12 cellular contexts compared by ENCODE assay signal in genomic region chr6:159700970-159701369, GRCh38. TPM values are rescaled to one million over a fixed set of nuclear protein-coding genes. Genes with fewer than 3 reads are reported as not detected.
DNase-seq lines count a peak whose midpoint lies in the region; ATAC-seq, FAIRE-seq and TF ChIP-seq lines count a peak whose summit lies in the region.
"Had no signal": no experiment of that assay in that cellular context is flagged by ENCODE, and none has a peak within 500 bp of the region (broad histone marks: within the 10 kb centered on the region; RNA-seq: fewer than 3 reads in every experiment).

No MANE protein-coding gene starts in this region.

- 31% methylated on average over 1 of the region's 1 CpG for WGBS in suprapubic skin

- dilution Hi-C loops in keratinocyte (cut with MboI; ENCODE audit: extremely low pct_ligation_motif_present, low sequenced_read_pairs), result no loop called here

- no peak for TF ChIP-seq EP300 in suprapubic skin (IDR thresholded peaks at IDR 0.05)

- no peaks in the 10 kb centered on the region for H3K9me3 Mint-ChIP-seq in activated T-helper 17 cell treated with anti-CD3 and anti-CD28 coated beads, Interleukin-2, amount 50 U/mL, for 72 hours
- no peaks in the 10 kb centered on the region for H3K9me3 Mint-ChIP-seq in T-cell
- H3K9me3 Mint-ChIP-seq: IgD-negative memory B cell had no signal

- H3K27ac Mint-ChIP-seq in activated T-helper 17 cell treated with anti-CD3 and anti-CD28 coated beads, Interleukin-2, amount 50 U/mL, for 72 hours, result peak overlapping the region; percentile 65
- no peak overlapping the region for H3K27ac Mint-ChIP-seq in T-cell
- H3K27ac Mint-ChIP-seq: neural progenitor cell had no signal

- H2AFZ ChIP-seq in keratinocyte (ENCODE audit: control insufficient read depth, low read length), result no peak overlapping the region
- H2AFZ ChIP-seq: neural progenitor cell had no signal

- no peak overlapping the region for H3K9ac ChIP-seq in keratinocyte (ENCODE audit: control insufficient read depth, extremely low read depth, insufficient read depth, low read length)
- H3K9ac ChIP-seq: neural progenitor cell had no signal

- no peaks in the 10 kb centered on the region for H3K36me3 Mint-ChIP-seq in activated T-helper 17 cell treated with anti-CD3 and anti-CD28 coated beads, Interleukin-2, amount 50 U/mL, for 72 hours (ENCODE audit: low read depth)
- no peaks in the 10 kb centered on the region for H3K36me3 Mint-ChIP-seq in T-cell
- H3K36me3 Mint-ChIP-seq: IgD-negative memory B cell had no signal

- FAIRE-seq in keratinocyte (lab: Jason Lieb, UNC), result no peak

- no peak for TF ChIP-seq POLR2A in suprapubic skin (IDR thresholded peaks at IDR 0.05)

- CTCF ChIA-PET in T-cell (lab: Charles Lee), result interaction anchor here in 1 of 2 donors (0.7 kb wide), 1 partner anchor 366 kb away, joined by 4 read pairs; no protein-coding TSS in a partner anchor

- no peak overlapping the region for H3K4me3 ChIP-seq in keratinocyte (ENCODE audit: control insufficient read depth in 2 of 3, extremely low read depth in 1 of 3, insufficient read depth in 2 of 3, low read depth in 1 of 3, low read length in 3 of 3)
- no peak overlapping the region for H3K4me3 ChIP-seq in suprapubic skin
- H3K4me3 ChIP-seq: neural progenitor cell had no signal

- H3K4me2 ChIP-seq in keratinocyte (ENCODE audit: control insufficient read depth, extremely low read depth, insufficient read depth, low read depth, low read length), result no peak overlapping the region
- H3K4me2 ChIP-seq: neural progenitor cell had no signal

- H3K4me1 Mint-ChIP-seq in activated T-helper 17 cell treated with anti-CD3 and anti-CD28 coated beads, Interleukin-2, amount 50 U/mL, for 72 hours, result peaks cover 5% of the 10 kb centered on the region
- H3K4me1 Mint-ChIP-seq in T-cell, result peaks cover 0 to 6% (median 2%) of the 10 kb centered on the region in 3 donors
- H3K4me1 Mint-ChIP-seq: neural progenitor cell had no signal

- H3K79me2 ChIP-seq in keratinocyte (ENCODE audit: control insufficient read depth, insufficient read depth, low read length), result no peaks in the 10 kb centered on the region

- H3K4me1 ChIP-seq in keratinocyte (ENCODE audit: control insufficient read depth, extremely low read depth, insufficient read depth, low read length) (peaks cover 13% of the 10 kb centered on the region), suprapubic skin (peaks cover 17% of the 10 kb centered on the region)
- H3K4me1 ChIP-seq: neural progenitor cell had no signal

- H3K9me1 ChIP-seq in keratinocyte (ENCODE audit: control insufficient read depth, extremely low read depth, insufficient read depth, low read length), result no peaks in the 10 kb centered on the region

- no peaks in the 10 kb centered on the region for H4K20me1 ChIP-seq in keratinocyte (ENCODE audit: control insufficient read depth, extremely low read depth, insufficient read depth, low read length)

- H3K4me3 Mint-ChIP-seq in activated T-helper 17 cell treated with anti-CD3 and anti-CD28 coated beads, Interleukin-2, amount 50 U/mL, for 72 hours, result no peak overlapping the region
- no peak overlapping the region for H3K4me3 Mint-ChIP-seq in T-cell
- H3K4me3 Mint-ChIP-seq: neural progenitor cell had no signal

- ATAC-seq in activated T-helper 17 cell treated with anti-CD3 and anti-CD28 coated beads, Interleukin-2, amount 50 U/mL, for 72 hours (replicated peaks), result no peak
- ATAC-seq in T-cell (replicated peaks in 1 of 4), result no peak
- ATAC-seq in HG02970 (IDR thresholded peaks at IDR 0.05; ENCODE audit: low FRiP score, unreplicated experiment), result no peak
- ATAC-seq in GM18868 (IDR thresholded peaks at IDR 0.05; ENCODE audit: unreplicated experiment), result no peak

- no peak for TF ChIP-seq CTCF in keratinocyte (optimal IDR thresholded peaks at IDR 0.05 in 1 of 3, IDR thresholded peaks at IDR 0.05 in 1 of 3, conservative IDR thresholded peaks at IDR 0.05 in 1 of 3; ENCODE audit: extremely low read depth in 1 of 3, insufficient read depth in 2 of 3, low read length in 3 of 3)
- no peak for TF ChIP-seq CTCF in suprapubic skin (IDR thresholded peaks at IDR 0.05)

- no peaks in the 10 kb centered on the region for H3K9me3 ChIP-seq in keratinocyte (ENCODE audit: control insufficient read depth, low read depth, low read length)
- no peaks in the 10 kb centered on the region for H3K9me3 ChIP-seq in suprapubic skin

- H3K36me3 ChIP-seq in keratinocyte (ENCODE audit: control insufficient read depth in 2 of 2, extremely low read depth in 1 of 2, insufficient read depth in 2 of 2, low read length in 2 of 2) (no peaks in the 10 kb centered on the region), suprapubic skin (no peaks in the 10 kb centered on the region)
- H3K36me3 ChIP-seq: neural progenitor cell had no signal

- DNase-seq in DMS 273 (lab: John Stamatoyannopoulos, UW; ENCODE audit: unreplicated experiment) (peak; percentile 67), DMS 273 treated with DMSO at 0.1 percent for 48 hours (lab: John Stamatoyannopoulos, UW) (no peak), keratinocyte (ENCODE audit: low read depth, low spot score) (no peak), suprapubic skin (ENCODE audit: low spot score in 2 of 2) (no peak), T-cell (no peak)
- DNase-seq: activated T-cell treated with anti-CD3 and anti-CD28 coated beads, Interleukin-2, amount 50 U/mL, for 1 hour had no signal

- H3K27ac ChIP-seq in keratinocyte (ENCODE audit: control insufficient read depth, insufficient read depth, low read length) (peak overlapping the region; percentile 57), suprapubic skin (peak overlapping the region; percentile 83)
- H3K27ac ChIP-seq: 22Rv1, neural progenitor cell had no signal

- POLR2A ChIA-PET in T-cell (lab: Charles Lee), result no interaction called here

- no peaks in the 10 kb centered on the region for H3K27me3 Mint-ChIP-seq in activated T-helper 17 cell treated with anti-CD3 and anti-CD28 coated beads, Interleukin-2, amount 50 U/mL, for 72 hours
- H3K27me3 Mint-ChIP-seq in T-cell, result no peaks in the 10 kb centered on the region
- H3K27me3 Mint-ChIP-seq: IgD-negative memory B cell had no signal

- H3K27me3 ChIP-seq in keratinocyte (ENCODE audit: control insufficient read depth, extremely low read depth, insufficient read depth, low read length) (no peaks in the 10 kb centered on the region), suprapubic skin (no peaks in the 10 kb centered on the region)
- H3K27me3 ChIP-seq: neural progenitor cell had no signal

RNA-seq across cellular contexts. Expression of gene SOD2, which starts 7.9 kb away (rescaled TPM):
- 100 to 1,000 TPM; 110 to 112 TPM for total RNA-seq in activated T-helper 17 cell treated with anti-CD3 and anti-CD28 coated beads, Interleukin-2, amount 50 U/mL, for 72 hours
- 28.6 to 48.7 TPM (median 41.9 TPM) in 3 replicates for polyA plus RNA-seq in keratinocyte
- polyA plus RNA-seq in keratinocyte (2011; ENCODE audit: low read depth), result 28.8 TPM
- 40.0 and 41.6 TPM in 2 replicates for polyA plus RNA-seq in keratinocyte (2011; cell fraction: cytosol; rRNA removed)
- 28.3 and 32.3 TPM in 2 replicates for polyA plus RNA-seq in keratinocyte (2011; cell fraction: nucleus; rRNA removed)
- 49.0 and 58.5 TPM in 2 replicates for polyA plus RNA-seq in keratinocyte (2012; ENCODE audit: low replicate concordance)
- polyA minus RNA-seq in keratinocyte, result 67.0 to 69.1 TPM (median 67.7 TPM) in 3 replicates
- 61.0 TPM for polyA minus RNA-seq in keratinocyte (2011; cell fraction: cytosol; rRNA and poly(A)+ RNA removed)
- polyA minus RNA-seq in keratinocyte (2011; cell fraction: nucleus; rRNA and poly(A)+ RNA removed), result 15.2 and 31.3 TPM in 2 replicates
- total RNA-seq in suprapubic skin (100 to 1,000 TPM; 159 to 173 (median 167) TPM), T-cell (100 to 1,000 TPM in 3 of 5 donors, 10 to 100 TPM in 2; 81.2 to 143 (median 112) TPM)

RNA-seq across cellular contexts. Expression of gene WTAP, which starts 26.3 kb away (rescaled TPM):
- 10 to 100 TPM; 79.8 to 88.5 TPM for total RNA-seq in activated T-helper 17 cell treated with anti-CD3 and anti-CD28 coated beads, Interleukin-2, amount 50 U/mL, for 72 hours
- polyA plus RNA-seq in keratinocyte, result 20.6 to 40.2 TPM (median 35.3 TPM) in 3 replicates
- polyA plus RNA-seq in keratinocyte (2011; ENCODE audit: low read depth), result 99.5 TPM
- polyA plus RNA-seq in keratinocyte (2011; cell fraction: cytosol; rRNA removed), result 22.1 and 36.7 TPM in 2 replicates
- polyA plus RNA-seq in keratinocyte (2011; cell fraction: nucleus; rRNA removed), result 24.4 and 27.6 TPM in 2 replicates
- 58.7 and 61.5 TPM in 2 replicates for polyA plus RNA-seq in keratinocyte (2012; ENCODE audit: low replicate concordance)
- polyA minus RNA-seq in keratinocyte, result 11.5 to 59.4 TPM (median 28.5 TPM) in 3 replicates
- polyA minus RNA-seq in keratinocyte (2011; cell fraction: cytosol; rRNA and poly(A)+ RNA removed), result 11.7 TPM
- 14.8 and 37.4 TPM in 2 replicates for polyA minus RNA-seq in keratinocyte (2011; cell fraction: nucleus; rRNA and poly(A)+ RNA removed)
- total RNA-seq in suprapubic skin (100 to 1,000 TPM in 1 of 4 donors, 10 to 100 TPM in 3; 68.7 to 103 (median 85.3) TPM), T-cell (100 to 1,000 TPM; 119 to 177 (median 126) TPM)
